Comparison of ENCODE assay signal across 10 cellular contexts in genomic region chr2:216478151-216478550, GRCh38. TPM values are rescaled to one million over a fixed set of nuclear protein-coding genes. Genes with fewer than 3 reads are reported as not detected.
DNase-seq lines count a peak whose midpoint lies in the region; ATAC-seq and TF ChIP-seq lines count a peak whose summit lies in the region.
"Had no signal": no experiment of that assay in that cellular context is flagged by ENCODE, and none has a peak within 500 bp of the region (broad histone marks: within the 10 kb centered on the region; RNA-seq: fewer than 3 reads in every experiment).

No MANE protein-coding gene starts in this region.

- H3K27ac ChIP-seq in transverse colon, result no peak overlapping the region

- H3K4me3 ChIP-seq in astrocyte of the spinal cord (ENCODE audit: low read depth, low read length) (no peak overlapping the region), transverse colon (no peak overlapping the region)

- TF ChIP-seq CTCF in astrocyte of the spinal cord (IDR thresholded peaks at IDR 0.05; ENCODE audit: low read depth, low read length) (no peak), transverse colon (IDR thresholded peaks at IDR 0.05) (no peak)

- 86 to 100% methylated on average over 1 to 3 of the region's 3 CpGs for WGBS in transverse colon (ENCODE audit: low coverage in 1 of 2), 2 donors

- no peaks in the 10 kb centered on the region for H3K4me1 ChIP-seq in transverse colon

- DNase-seq in AG08395 (ENCODE audit: low spot score) (peak; percentile 78), HK-2 (ENCODE audit: unreplicated experiment) (peak; percentile 27), astrocyte of the spinal cord (ENCODE audit: low read depth, low spot score) (peak; percentile 87), medulla oblongata (ENCODE audit: extremely low spot score) (peak; percentile 58), transverse colon (no peak), T1000 (lab: John Stamatoyannopoulos, UW) (no peak)
- DNase-seq: DMS79 treated with DMSO at 0.1 percent for 48 hours; stimulated activated CD4-positive, alpha-beta T cell treated with anti-CD3 and anti-CD28 coated beads, Interleukin-4, amount 100 ng/mL, for 24 hours had no signal

- TF ChIP-seq POLR2A in transverse colon (IDR thresholded peaks at IDR 0.05), result no peak

- H3K36me3 ChIP-seq in transverse colon, result peaks cover 0 to 28% (median 4%) of the 10 kb centered on the region in 4 donors

- in situ Hi-C loops in astrocyte of the spinal cord (cut with HindIII; ENCODE audit: low sequenced_read_pairs) (no loop called here), transverse colon (cut with MboI; ENCODE audit: low pct_ligation_motif_present in 1 of 4, low pct_unique_long_range_greater_than_20kb in 1 of 4, low sequenced_read_pairs in 3 of 4) (no loop called here)

- ATAC-seq in HG03469 (IDR thresholded peaks at IDR 0.05; ENCODE audit: unreplicated experiment) (no peak), GM19467 (IDR thresholded peaks at IDR 0.05; ENCODE audit: unreplicated experiment) (no peak)

- intact Hi-C loops in transverse colon (cut with DNase I; ENCODE audit: low total_unique reads), result no loop called here

- no peaks in the 10 kb centered on the region for H3K27me3 ChIP-seq in transverse colon

- no peak for TF ChIP-seq EP300 in transverse colon (IDR thresholded peaks at IDR 0.05; ENCODE audit: low read depth)

- no peaks in the 10 kb centered on the region for H3K9me3 ChIP-seq in transverse colon

RNA-seq across cellular contexts. Expression of gene RPL37A, which starts 20.5 kb away (rescaled TPM):
- total RNA-seq in transverse colon, result 1,000 to 10,000 TPM in 1 of 4 donors, 100 to 1,000 TPM in 2, 10 to 100 TPM in 1; 59.1 to 1,456 (median 761) TPM

Comparison
In these comparisons a context has a peak if more than half of its experiments do, and no peak if none do; other contexts are left out.
1. DNase-seq: peak in AG08395 (single experiment), HK-2 (single experiment), astrocyte of the spinal cord (single experiment) and medulla oblongata (single experiment); none in transverse colon (single experiment) and T1000 (single experiment).